ENCODE assay signal across 8 cellular contexts in genomic region chr11:117443269-117444186, GRCh38.
A peak's percentile ranks its signal among the peaks of the same experiment; 100 is the strongest.
DNase-seq lines count a peak whose midpoint lies in the region; ATAC-seq and TF ChIP-seq lines count a peak whose summit lies in the region.

No MANE protein-coding gene starts in this region.

- H3K9ac ChIP-seq in trophoblast cell (ENCODE audit: low read length): no peak overlapping the region

- no peaks in the 10 kb centered on the region for H3K79me2 ChIP-seq in trophoblast cell (ENCODE audit: control insufficient read depth, insufficient read depth, low read length, poor library complexity)

- H3K4ac ChIP-seq in trophoblast cell (ENCODE audit: low read depth, low read length): no peak overlapping the region

- H4K91ac ChIP-seq in trophoblast cell (ENCODE audit: low read depth, low read length): no peak overlapping the region

- CTCF ChIA-PET in Calu3 (lab: Charles Lee): interaction anchor here (0.5 to 1.3 kb wide), 5 partner anchors 17 to 374 kb away, joined by 3 to 6 read pairs (median 4); no protein-coding TSS in a partner anchor
- CTCF ChIA-PET in HEK293T (lab: Yijun Ruan, JAX): interaction anchor here (2.9 kb wide), 1 partner anchor 17 kb away, joined by 11 read pairs; no protein-coding TSS in a partner anchor

- no peaks in the 10 kb centered on the region for H3K79me1 ChIP-seq in trophoblast cell (ENCODE audit: low read length)

- intact Hi-C loops in Calu3 (cut with micrococcal nuclease; ENCODE audit: unreplicated experiment): no loop called here

- no peak overlapping the region for H4K8ac ChIP-seq in trophoblast cell (ENCODE audit: low read depth, low read length)

- BruUV-seq in Calu3 (replicated peaks; lab: Mats Ljungman, UMichigan): no TSS peak

- ATAC-seq in RWPE2 (ENCODE audit: low read depth) (peak; percentile 77), foreskin keratinocyte (peak; percentile 19), HG03108 (IDR thresholded peaks at IDR 0.05; ENCODE audit: unreplicated experiment) (no peak), HG02840 (IDR thresholded peaks at IDR 0.05; ENCODE audit: low FRiP score, unreplicated experiment) (no peak), GM21786 (IDR thresholded peaks at IDR 0.05; ENCODE audit: unreplicated experiment) (no peak)

- H2BK120ac ChIP-seq in trophoblast cell (ENCODE audit: insufficient read depth, low read length, poor library complexity): no peak overlapping the region

- H2BK12ac ChIP-seq in trophoblast cell (ENCODE audit: low read length): no peak overlapping the region

- no peak overlapping the region for H3K27ac ChIP-seq in RWPE2 (ENCODE audit: poor library complexity, severe bottlenecking)
- H3K27ac ChIP-seq in foreskin keratinocyte: no peak overlapping the region
- H3K27ac ChIP-seq in trophoblast cell (ENCODE audit: low read depth, low read length): no peak overlapping the region

- H3K27me3 Mint-ChIP-seq in Calu3 (ENCODE audit: unreplicated experiment): peaks cover 94% of the 10 kb centered on the region

- TF ChIP-seq CTCF in Calu3 (IDR thresholded peaks at IDR 0.05; ENCODE audit: unreplicated experiment): no peak
- peak; percentile 31 for TF ChIP-seq CTCF in RWPE2 (IDR thresholded peaks at IDR 0.05; ENCODE audit: poor library complexity, severe bottlenecking)
- TF ChIP-seq CTCF in foreskin keratinocyte (conservative IDR thresholded peaks at IDR 0.05): peak; percentile 46

- no CpG with 5 or more reads among the region's 38 CpGs for WGBS in trophoblast cell (ENCODE audit: extremely low coverage, insufficient coverage, insufficient read length)

- no peaks in the 10 kb centered on the region for H3K9me3 ChIP-seq in RWPE2 (ENCODE audit: severe bottlenecking)
- H3K9me3 ChIP-seq in trophoblast cell (ENCODE audit: insufficient read depth, low read depth, low read length): peaks cover 2% of the 10 kb centered on the region

- H3K36me3 Mint-ChIP-seq in Calu3 (ENCODE audit: insufficient read depth, unreplicated experiment): no peaks in the 10 kb centered on the region

- DNase-seq in Calu3: peak; percentile 35
- DNase-seq in HEK293T (ENCODE audit: extremely low spot score): peak; percentile 72
- no peak for DNase-seq in RWPE2 (ENCODE audit: low spot score)
- no peak for DNase-seq in foreskin keratinocyte
- DNase-seq in trophoblast cell: peak; percentile 43 to 74

- no peak overlapping the region for H3K14ac ChIP-seq in trophoblast cell (ENCODE audit: low read length)

- H4K12ac ChIP-seq in trophoblast cell (ENCODE audit: low read depth, low read length): no peak overlapping the region

- H3K27me3 ChIP-seq in RWPE2 (ENCODE audit: insufficient read depth, poor library complexity, severe bottlenecking): peaks cover 47% of the 10 kb centered on the region
- H3K27me3 ChIP-seq in foreskin keratinocyte: peaks cover 37% of the 10 kb centered on the region
- H3K27me3 ChIP-seq in trophoblast cell (ENCODE audit: insufficient read depth, low read length): no peaks in the 10 kb centered on the region

- no peaks in the 10 kb centered on the region for H3K36me3 ChIP-seq in RWPE2 (ENCODE audit: low read depth)
- H3K36me3 ChIP-seq in trophoblast cell (ENCODE audit: control insufficient read depth in 1 of 2, insufficient read depth in 2 of 2, low read length in 2 of 2): no peaks in the 10 kb centered on the region

- POLR2A ChIA-PET in HEK293T (lab: Yijun Ruan, JAX): no interaction called here

- H3K9me3 Mint-ChIP-seq in Calu3 (ENCODE audit: low read depth, unreplicated experiment): no peaks in the 10 kb centered on the region

- no peak overlapping the region for H2AK5ac ChIP-seq in trophoblast cell (ENCODE audit: low read length)

- H3K23ac ChIP-seq in trophoblast cell (ENCODE audit: low read length): no peak overlapping the region

- no peak overlapping the region for H2BK5ac ChIP-seq in trophoblast cell (ENCODE audit: low read depth, low read length, poor library complexity)

- H3K4me1 Mint-ChIP-seq in Calu3 (ENCODE audit: low read depth, unreplicated experiment): no peaks in the 10 kb centered on the region

- no peak overlapping the region for H2AFZ ChIP-seq in trophoblast cell (ENCODE audit: insufficient read depth, low read length, poor library complexity)

- H3K4me3 ChIP-seq in RWPE2 (ENCODE audit: severe bottlenecking) (no peak overlapping the region), trophoblast cell (ENCODE audit: low read depth, low read length) (no peak overlapping the region)

- no peak overlapping the region for H3K18ac ChIP-seq in trophoblast cell (ENCODE audit: low read length)

- no peak overlapping the region for H3K4me2 ChIP-seq in trophoblast cell (ENCODE audit: low read length)

- H3K4me1 ChIP-seq in RWPE2 (ENCODE audit: insufficient read depth, poor library complexity, severe bottlenecking) (no peaks in the 10 kb centered on the region), foreskin keratinocyte (no peaks in the 10 kb centered on the region), trophoblast cell (ENCODE audit: control insufficient read depth in 1 of 2, insufficient read depth in 2 of 2, low read length in 2 of 2) (peaks cover 0 to 2% of the 10 kb centered on the region in 2 experiments)

- H3K27ac Mint-ChIP-seq in Calu3 (ENCODE audit: unreplicated experiment): no peak overlapping the region

- no peak overlapping the region for H3K4me3 Mint-ChIP-seq in Calu3 (ENCODE audit: low read depth, unreplicated experiment)

TF ChIP-seq in HEK293T, 16 proteins besides CTCF, POLR2A, EP300 and RAD21:
- TF ChIP-seq PKNOX1 (IDR thresholded peaks at IDR 0.05): no peak
- TF ChIP-seq ZNF384 (IDR thresholded peaks at IDR 0.05): no peak
- no peak for TF ChIP-seq BHLHE40 (IDR thresholded peaks at IDR 0.05; ENCODE audit: borderline replicate concordance)
- no peak for TF ChIP-seq LEF1 (IDR thresholded peaks at IDR 0.05; ENCODE audit: borderline replicate concordance)
- no peak for TF ChIP-seq FOXM1 (IDR thresholded peaks at IDR 0.05; ENCODE audit: borderline replicate concordance)
- no peak for TF ChIP-seq HDGF (IDR thresholded peaks at IDR 0.05; ENCODE audit: borderline replicate concordance)
- TF ChIP-seq CTBP1 (IDR thresholded peaks at IDR 0.05; ENCODE audit: borderline replicate concordance): no peak
- TF ChIP-seq FOXK2 (IDR thresholded peaks at IDR 0.05): no peak
- TF ChIP-seq ELF4 (IDR thresholded peaks at IDR 0.05): no peak
- no peak for TF ChIP-seq ARNT (IDR thresholded peaks at IDR 0.05)
- TF ChIP-seq L3MBTL2 (conservative IDR thresholded peaks at IDR 0.05): no peak
- TF ChIP-seq TARDBP (IDR thresholded peaks at IDR 0.05): no peak
- no peak for TF ChIP-seq NFRKB (IDR thresholded peaks at IDR 0.05)
- no peak for TF ChIP-seq SUZ12 (IDR thresholded peaks at IDR 0.05)
- no peak for TF ChIP-seq FOXA1 (IDR thresholded peaks at IDR 0.05)
- TF ChIP-seq SP1 (IDR thresholded peaks at IDR 0.05): no peak

Comparison
In these comparisons a context has a peak if more than half of its experiments do, and no peak if none do; other contexts are left out.
1. DNase-seq: peak in Calu3 (single experiment), HEK293T (single experiment) and trophoblast cell (2 of 2); none in RWPE2 (single experiment) and foreskin keratinocyte (0 of 2).
2. ATAC-seq: peak in RWPE2 (single experiment) and foreskin keratinocyte (single experiment); none in HG03108 (single experiment), HG02840 (single experiment) and GM21786 (single experiment).